Comparison of ENCODE assay signal across 25 cellular contexts in the genomic region with DNA sequence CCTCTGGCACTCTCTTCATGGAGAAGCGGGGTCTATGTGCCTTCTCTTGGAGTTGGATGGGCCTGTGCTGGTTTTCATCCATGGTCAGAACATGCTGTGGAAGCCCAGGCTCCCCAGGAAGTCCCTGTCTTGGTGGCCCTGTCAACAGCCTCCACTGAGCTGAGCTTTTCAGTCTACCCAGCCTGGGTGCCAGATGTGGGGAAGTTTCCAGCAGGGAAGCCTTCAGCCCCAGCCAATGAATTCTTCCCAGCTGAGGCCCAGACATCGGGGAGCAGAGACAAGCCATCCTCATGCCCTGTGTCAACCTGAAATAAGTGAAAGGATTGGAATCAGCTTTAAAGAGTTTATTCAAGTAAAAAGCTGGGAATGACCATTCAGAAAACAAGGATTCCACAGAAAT.
"Had no signal": no experiment of that assay in that cellular context is flagged by ENCODE, and none has a peak within 500 bp of the region (broad histone marks: within the 10 kb centered on the region; RNA-seq: fewer than 3 reads in every experiment).

No MANE protein-coding gene starts in this region.

- DNase-seq: effector memory CD8-positive, alpha-beta T cell; heart left ventricle; left cardiac atrium; left lung; mesenchymal stem cell; naive thymus-derived CD8-positive, alpha-beta T cell; occipital lobe; right lobe of liver; stimulated activated CD4-positive, alpha-beta T cell treated with anti-CD3 and anti-CD28 coated beads, Interleukin-12 subunit alpha, Interleukin-12 subunit beta, amount 100 ng/mL, for 4 hours; stimulated activated CD4-positive, alpha-beta T cell treated with anti-CD3 and anti-CD28 coated beads, Interleukin-1b, Interleukin-23, amount 100 ng/mL, for 48 hours; stimulated activated CD4-positive, alpha-beta T cell treated with anti-CD3 and anti-CD28 coated beads, Interleukin-4, amount 100 ng/mL, for 1 hour; stimulated activated CD8-positive, alpha-beta memory T cell treated with anti-CD3 and anti-CD28 coated beads, Interleukin-4, amount 100 ng/mL, for 48 hours; stimulated activated naive CD4-positive, alpha-beta T cell treated with Interleukin-2 at 50 U/mL for 16 hours; substantia nigra; testis; tibial artery; upper lobe of left lung had no signal

- H3K36me3 Mint-ChIP-seq: mesothelial cell of epicardium; naive thymus-derived CD8-positive, alpha-beta T cell had no signal

- ATAC-seq: effector memory CD8-positive, alpha-beta T cell; foreskin keratinocyte; gastroesophageal sphincter; heart left ventricle; left cardiac atrium; naive thymus-derived CD8-positive, alpha-beta T cell had no signal

- H3K27ac ChIP-seq: coronary artery, foreskin keratinocyte, gastroesophageal sphincter, heart left ventricle, hepatocyte, left lung, right lobe of liver, testis, tibial artery, upper lobe of left lung had no signal

- H3K9me3 ChIP-seq: gastroesophageal sphincter, heart left ventricle, left lung, mucosa of descending colon, pancreas, right lobe of liver, testis, tibial artery, upper lobe of left lung had no signal

- H3K4me1 Mint-ChIP-seq: naive thymus-derived CD8-positive, alpha-beta T cell had no signal

- H3K9me3 Mint-ChIP-seq: effector memory CD8-positive, alpha-beta T cell had no signal

- H3K27me3 ChIP-seq: gastroesophageal sphincter, heart left ventricle, hepatocyte, left lung, pancreas, right lobe of liver, testis, upper lobe of left lung had no signal

- H3K36me3 ChIP-seq: gastroesophageal sphincter, heart left ventricle, left lung, pancreas, right lobe of liver, tibial artery, upper lobe of left lung had no signal

- H3K4me1 ChIP-seq: foreskin keratinocyte, gastroesophageal sphincter, heart left ventricle, left lung, right lobe of liver, testis, tibial artery, upper lobe of left lung had no signal

- H3K79me2 ChIP-seq: hepatocyte had no signal

- H3K4me3 Mint-ChIP-seq: effector memory CD8-positive, alpha-beta T cell; mesothelial cell of epicardium; naive thymus-derived CD8-positive, alpha-beta T cell had no signal

- H3K27ac Mint-ChIP-seq: effector memory CD8-positive, alpha-beta T cell; mesothelial cell of epicardium; naive thymus-derived CD8-positive, alpha-beta T cell had no signal

- H2AFZ ChIP-seq: hepatocyte had no signal

- H3K4me2 ChIP-seq: hepatocyte, smooth muscle cell had no signal

- H3K4me3 ChIP-seq: coronary artery, gastroesophageal sphincter, heart left ventricle, hepatocyte, left lung, mucosa of descending colon, pancreas, right lobe of liver, smooth muscle cell, testis, tibial artery, upper lobe of left lung had no signal
